In the genomic region with DNA sequence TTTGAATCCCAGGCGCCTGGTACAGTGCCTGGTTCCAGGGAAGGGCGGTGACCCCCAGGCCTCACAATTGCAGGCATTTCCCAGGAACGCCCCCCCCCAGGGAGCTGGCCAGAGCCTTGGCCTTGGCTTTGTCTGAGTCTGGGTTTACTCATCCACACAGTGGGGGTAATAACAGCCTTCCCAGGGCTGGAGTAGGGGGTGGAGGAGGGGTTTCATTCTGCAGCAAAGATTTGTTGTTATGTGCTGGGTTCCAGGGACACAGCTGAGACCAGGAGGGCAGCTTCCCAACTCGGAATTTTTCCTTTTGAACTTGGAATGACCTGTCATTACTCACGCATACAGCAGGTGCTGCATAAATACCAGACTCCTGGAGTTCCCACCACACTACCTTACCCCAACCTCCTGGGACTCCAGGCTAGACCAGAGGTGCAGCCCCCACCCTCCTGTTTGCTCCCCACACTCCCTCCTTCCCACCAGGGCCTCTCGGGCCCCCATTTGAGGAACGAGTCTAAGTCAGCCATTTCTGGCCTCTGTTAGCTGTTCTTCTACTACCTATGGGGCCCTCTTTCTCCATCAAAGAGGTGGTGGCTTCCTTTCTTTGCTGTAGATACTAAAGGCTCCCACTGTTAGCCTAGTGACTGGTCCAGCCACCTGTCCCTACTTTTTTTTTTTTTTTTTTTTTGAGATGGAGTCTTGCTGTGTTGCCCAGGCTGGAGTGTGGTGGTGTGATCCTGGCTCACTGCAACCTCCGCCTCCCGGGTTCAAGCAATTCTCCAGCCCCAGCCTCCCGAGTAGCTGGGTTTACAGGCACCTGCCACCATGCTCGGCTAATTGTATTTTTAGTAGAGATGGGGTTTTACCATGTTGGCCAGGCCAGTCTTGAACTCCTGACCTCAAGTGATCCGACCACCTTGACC, we compare ENCODE assay signal across 9 cellular contexts. TPM values are rescaled to one million over a fixed set of nuclear protein-coding genes. Genes with fewer than 3 reads are reported as not detected.
A peak's percentile ranks its signal among the peaks of the same experiment; 100 is the strongest.
DNase-seq lines count a peak whose midpoint lies in the region; ATAC-seq, FAIRE-seq and TF ChIP-seq lines count a peak whose summit lies in the region.
"Had no signal": no experiment of that assay in that cellular context is flagged by ENCODE, and none has a peak within 500 bp of the region (broad histone marks: within the 10 kb centered on the region; RNA-seq: fewer than 3 reads in every experiment).

No MANE protein-coding gene starts in this region.

- H3K9me3 ChIP-seq in HepG2 (ENCODE audit: low read length) (no peaks in the 10 kb centered on the region), right lobe of liver (no peaks in the 10 kb centered on the region), left lung (no peaks in the 10 kb centered on the region), aorta (ENCODE audit: control insufficient read depth, low read length) (no peaks in the 10 kb centered on the region)

- no peak for TF ChIP-seq RAD21 in HepG2 (CRISPR knock-in tag; IDR thresholded peaks at IDR 0.05)

- no peak overlapping the region for H3K9ac ChIP-seq in HepG2 (ENCODE audit: insufficient read depth, low read depth, low read length)

- CTCF ChIA-PET in HepG2 (lab: Yijun Ruan, JAX; ENCODE audit: low intra/inter-chr PET ratio, low total read pairs) = no interaction called here

- in situ Hi-C loops in HepG2 (cut with HindIII; ENCODE audit: extremely low pct_ligation_motif_present, low pct_unique_long_range_greater_than_20kb) = no loop called here

- 33% methylated on average over 9 of the region's 12 CpGs for WGBS in HepG2 (ENCODE audit: low lambda C conversion rate)
- WGBS in right lobe of liver (ENCODE audit: insufficient coverage, low coverage, low lambda C conversion rate, missing lambda C conversion rate) = 66% methylated on average over 3 of the region's 12 CpGs
- WGBS in aorta, 2 donors = 29 to 32% methylated on average over 12 of the region's 12 CpGs

- no peaks in the 10 kb centered on the region for H4K20me1 ChIP-seq in HepG2 (ENCODE audit: insufficient read depth, low read length)

- H3K4me3 ChIP-seq in HepG2 (replicated peaks in 1 of 3; ENCODE audit: insufficient read depth in 1 of 3, low read depth in 2 of 3, low read length in 3 of 3) = no peak overlapping the region
- H3K4me3 ChIP-seq in right lobe of liver = no peak overlapping the region
- no peak overlapping the region for H3K4me3 ChIP-seq in left lung
- no peak overlapping the region for H3K4me3 ChIP-seq in aorta (ENCODE audit: low read length in 2 of 2)

- no peak for FAIRE-seq in HepG2 (lab: Jason Lieb, UNC)

- no peaks in the 10 kb centered on the region for H3K79me2 ChIP-seq in HepG2 (ENCODE audit: insufficient read depth, low read length)

- no peak for TF ChIP-seq EP300 in HepG2 (IDR thresholded peaks at IDR 0.05; ENCODE audit: low read depth in 2 of 2, low read length in 2 of 2)
- no peak for TF ChIP-seq EP300 in HepG2 (CRISPR knock-in tag; IDR thresholded peaks at IDR 0.05; ENCODE audit: borderline replicate concordance)

- ATAC-seq in HepG2 (no peak), right lobe of liver (no peak), left lung (peak; percentile 30), aorta (ENCODE audit: low FRiP score) (peak; percentile 74), GM18502 (IDR thresholded peaks at IDR 0.05; ENCODE audit: poor library complexity, unreplicated experiment) (no peak)

- TF ChIP-seq POLR2A in HepG2 (IDR thresholded peaks at IDR 0.05; ENCODE audit: insufficient read depth in 1 of 2, low read depth in 2 of 2, low read length in 2 of 2) = no peak
- no peak for TF ChIP-seq POLR2A in right lobe of liver (IDR thresholded peaks at IDR 0.05)

- no peak overlapping the region for H2AFZ ChIP-seq in HepG2 (ENCODE audit: low read length)

- no TSS peak for BruUV-seq in HepG2 (replicated peaks; lab: Mats Ljungman, UMichigan)

- no peak for DNase-seq in HepG2 (ENCODE audit: low spot score)
- no peak for DNase-seq in right lobe of liver
- peak; percentile 95 for DNase-seq in astrocyte of the hippocampus (ENCODE audit: low read depth, low spot score)
- no peak for DNase-seq in left lung
- DNase-seq in aorta = peak; percentile 90 to 92
- DNase-seq in GM19240 (ENCODE audit: insufficient read length, low spot score) = no peak
- no peak for DNase-seq in DMS153 (lab: John Stamatoyannopoulos, UW)
- DNase-seq: foreskin melanocyte had no signal

- H3K36me3 ChIP-seq in HepG2 (replicated peaks in 1 of 2; ENCODE audit: control insufficient read depth in 1 of 2, insufficient read depth in 2 of 2, low read length in 2 of 2) = no peaks in the 10 kb centered on the region
- no peaks in the 10 kb centered on the region for H3K36me3 ChIP-seq in right lobe of liver
- H3K36me3 ChIP-seq in left lung = no peaks in the 10 kb centered on the region
- no peaks in the 10 kb centered on the region for H3K36me3 ChIP-seq in aorta (ENCODE audit: control insufficient read depth in 1 of 2, insufficient read depth in 2 of 2, low read length in 1 of 2)

- H3K4me1 ChIP-seq in HepG2 (ENCODE audit: insufficient read depth, low read length) (peaks cover 28% of the 10 kb centered on the region), right lobe of liver (peaks cover 0 to 15% (median 0%) of the 10 kb centered on the region in 4 donors), left lung (peaks cover 0 to 30% of the 10 kb centered on the region in 2 donors), aorta (ENCODE audit: control insufficient read depth in 1 of 2, insufficient read depth in 2 of 2, low read length in 2 of 2) (no peaks in the 10 kb centered on the region)

- H3K27ac ChIP-seq in HepG2 (ENCODE audit: extremely low read length, insufficient read depth, low read length) (no peak overlapping the region), right lobe of liver (no peak overlapping the region), left lung (peak overlapping the region in 1 of 2 donors; percentile 7), aorta (ENCODE audit: low read depth in 1 of 2, low read length in 2 of 2) (peak overlapping the region in 1 of 2 donors; percentile 72)

- intact Hi-C loops in HepG2 (cut with micrococcal nuclease; ENCODE audit: unreplicated experiment) = no loop called here
- intact Hi-C loops in right lobe of liver (cut with DNase I) = no loop called here
- intact Hi-C loops in left lung (cut with DNase I) = no loop called here
- intact Hi-C loops in aorta (cut with DNase I) = loop anchor here in 1 of 2 donors (2.0 kb wide), 1 partner anchor 19 kb away; no protein-coding TSS in a partner anchor

- peaks cover 0 to 7% of the 10 kb centered on the region in 2 experiments; a peak in 2 of 5 replicates for H3K27me3 ChIP-seq in HepG2 (ENCODE audit: control insufficient read depth in 1 of 2, insufficient read depth in 2 of 2, low read length in 2 of 2)
- H3K27me3 ChIP-seq in right lobe of liver = no peaks in the 10 kb centered on the region
- peaks cover 0 to 42% of the 10 kb centered on the region in 2 donors for H3K27me3 ChIP-seq in left lung
- H3K27me3 ChIP-seq in aorta (ENCODE audit: control insufficient read depth in 1 of 2, insufficient read depth in 2 of 2, low read length in 1 of 2) = no peaks in the 10 kb centered on the region

- no peak for TF ChIP-seq CTCF in HepG2 (CRISPR knock-in tag; IDR thresholded peaks at IDR 0.05)
- TF ChIP-seq CTCF in right lobe of liver (IDR thresholded peaks at IDR 0.05) = no peak
- TF ChIP-seq CTCF in left lung (IDR thresholded peaks at IDR 0.05) = no peak

- POLR2A ChIA-PET in HepG2 (lab: Yijun Ruan, JAX) = interaction anchor here (0.7 kb wide), 2 partner anchors 19 to 30 kb away, joined by 3 read pairs; partner anchors contain the start of gene NFILZ

- H3K4me2 ChIP-seq in HepG2 (ENCODE audit: low read depth, low read length) = no peak overlapping the region

RNA-seq across cellular contexts. Expression of gene ADAMTS10, which starts 1.6 kb away (rescaled TPM):
- total RNA-seq in HepG2 (2016; rRNA removed; fragmentation: Illumina TruSeq; extraction: Trizol) = 0.49 TPM in 1 of 2 replicates, not detected in the other
- not detected in 2 replicates for total RNA-seq in HepG2 (2016; cell fraction: cytosol; rRNA removed; fragmentation: Illumina TruSeq; extraction: Trizol; ENCODE audit: low read depth)
- 0.24 TPM in 1 of 2 replicates, not detected in the other for total RNA-seq in HepG2 (2016; cell fraction: insoluble cytoplasmic fraction; rRNA removed; fragmentation: Illumina TruSeq; extraction: Trizol)
- total RNA-seq in HepG2 (2016; cell fraction: membrane; rRNA removed; fragmentation: Illumina TruSeq; extraction: Trizol) = not detected in 2 replicates
- total RNA-seq in HepG2 (2016; cell fraction: nucleus; rRNA removed; fragmentation: Illumina TruSeq; extraction: Trizol) = 1.2 TPM in 1 of 2 replicates, not detected in the other
- polyA plus RNA-seq in HepG2 (2011; rRNA removed) = 1.7 and 3.0 TPM in 2 replicates
- 0.46 and 0.68 TPM in 2 replicates for polyA plus RNA-seq in HepG2 (2011; cell fraction: cytosol; rRNA removed)
- 33.0 and 37.3 TPM in 2 replicates for polyA plus RNA-seq in HepG2 (2011; cell fraction: nucleus; rRNA removed)
- 2.1 and 3.0 TPM in 2 replicates for polyA plus RNA-seq in HepG2 (2012)
- not detected in 2 replicates for polyA plus RNA-seq in HepG2 (2016; cell fraction: cytosol; fragmentation: Illumina TruSeq; extraction: Trizol; ENCODE audit: low read depth)
- polyA plus RNA-seq in HepG2 (2016; cell fraction: insoluble cytoplasmic fraction; fragmentation: Illumina TruSeq; extraction: Trizol; ENCODE audit: low read depth) = not detected in 2 replicates
- not detected in 2 replicates for polyA plus RNA-seq in HepG2 (2016; cell fraction: membrane; fragmentation: Illumina TruSeq; extraction: Trizol; ENCODE audit: low read depth)
- 0.67 and 1.2 TPM in 2 replicates for polyA plus RNA-seq in HepG2 (2016; cell fraction: nucleus; fragmentation: Illumina TruSeq; extraction: Trizol; ENCODE audit: insufficient read depth, low read depth)
- 1.9 and 2.8 TPM in 2 replicates for polyA minus RNA-seq in HepG2 (2011; rRNA and poly(A)+ RNA removed; ENCODE audit: low replicate concordance)
- 0.79 TPM in 1 of 2 replicates, not detected in the other for polyA minus RNA-seq in HepG2 (2011; cell fraction: cytosol; rRNA and poly(A)+ RNA removed)
- polyA minus RNA-seq in HepG2 (2011; cell fraction: nucleus; rRNA and poly(A)+ RNA removed) = 7.1 and 8.1 TPM in 2 replicates
- 10 to 100 TPM in 3 of 6 experiments, 1 to 10 TPM in 3; 5.0 to 12.2 (median 9.3) TPM for total RNA-seq in right lobe of liver
- 10 to 100 TPM; 18.5 to 23.9 TPM for total RNA-seq in left lung
- 100 to 1,000 TPM in 1 of 2 donors, 10 to 100 TPM in 1; 58.1 to 188 TPM for total RNA-seq in aorta
- polyA plus RNA-seq in aorta = 100 to 1,000 TPM in 1 of 2 donors, 10 to 100 TPM in 1; 18.8 to 264 TPM

RNA-seq across cellular contexts. Expression of gene NFILZ, which starts 18.3 kb away (rescaled TPM):
- not detected in 2 replicates for total RNA-seq in HepG2 (2016; rRNA removed; fragmentation: Illumina TruSeq; extraction: Trizol)
- not detected in 2 replicates for total RNA-seq in HepG2 (2016; cell fraction: cytosol; rRNA removed; fragmentation: Illumina TruSeq; extraction: Trizol; ENCODE audit: low read depth)
- not detected in 2 replicates for total RNA-seq in HepG2 (2016; cell fraction: insoluble cytoplasmic fraction; rRNA removed; fragmentation: Illumina TruSeq; extraction: Trizol)
- not detected in 2 replicates for total RNA-seq in HepG2 (2016; cell fraction: membrane; rRNA removed; fragmentation: Illumina TruSeq; extraction: Trizol)
- not detected in 2 replicates for total RNA-seq in HepG2 (2016; cell fraction: nucleus; rRNA removed; fragmentation: Illumina TruSeq; extraction: Trizol)
- not detected in 2 replicates for polyA plus RNA-seq in HepG2 (2011; rRNA removed)
- not detected in 2 replicates for polyA plus RNA-seq in HepG2 (2011; cell fraction: cytosol; rRNA removed)
- polyA plus RNA-seq in HepG2 (2011; cell fraction: nucleus; rRNA removed) = not detected in 2 replicates
- not detected in 2 replicates for polyA plus RNA-seq in HepG2 (2012)
- not detected in 2 replicates for polyA plus RNA-seq in HepG2 (2016; cell fraction: cytosol; fragmentation: Illumina TruSeq; extraction: Trizol; ENCODE audit: low read depth)
- polyA plus RNA-seq in HepG2 (2016; cell fraction: insoluble cytoplasmic fraction; fragmentation: Illumina TruSeq; extraction: Trizol; ENCODE audit: low read depth) = not detected in 2 replicates
- not detected in 2 replicates for polyA plus RNA-seq in HepG2 (2016; cell fraction: membrane; fragmentation: Illumina TruSeq; extraction: Trizol; ENCODE audit: low read depth)
- polyA plus RNA-seq in HepG2 (2016; cell fraction: nucleus; fragmentation: Illumina TruSeq; extraction: Trizol; ENCODE audit: insufficient read depth, low read depth) = not detected in 2 replicates
- not detected in 2 replicates for polyA minus RNA-seq in HepG2 (2011; rRNA and poly(A)+ RNA removed; ENCODE audit: low replicate concordance)
- polyA minus RNA-seq in HepG2 (2011; cell fraction: cytosol; rRNA and poly(A)+ RNA removed) = not detected in 2 replicates
- not detected in 2 replicates for polyA minus RNA-seq in HepG2 (2011; cell fraction: nucleus; rRNA and poly(A)+ RNA removed)
- not detected for total RNA-seq in right lobe of liver
- not detected for total RNA-seq in left lung
- total RNA-seq in aorta = not detected
- not detected for polyA plus RNA-seq in aorta

RNA-seq across cellular contexts. Expression of gene MYO1F, which starts 34.9 kb away (rescaled TPM):
- total RNA-seq in HepG2 (2016; rRNA removed; fragmentation: Illumina TruSeq; extraction: Trizol) (0.09 and 0.13 TPM in 2 replicates), right lobe of liver (10 to 100 TPM in 4 of 6 experiments, 1 to 10 TPM in 2; 7.9 to 21.5 (median 10.2) TPM), left lung (100 to 1,000 TPM in 1 of 2 donors, 10 to 100 TPM in 1; 42.6 to 161 TPM), aorta (10 to 100 TPM; 30.3 to 63.8 TPM)
- total RNA-seq in HepG2 (2016; cell fraction: cytosol; rRNA removed; fragmentation: Illumina TruSeq; extraction: Trizol; ENCODE audit: low read depth) = 0.20 and 0.26 TPM in 2 replicates
- 0.11 and 0.16 TPM in 2 replicates for total RNA-seq in HepG2 (2016; cell fraction: insoluble cytoplasmic fraction; rRNA removed; fragmentation: Illumina TruSeq; extraction: Trizol)
- 0.21 and 0.80 TPM in 2 replicates for total RNA-seq in HepG2 (2016; cell fraction: membrane; rRNA removed; fragmentation: Illumina TruSeq; extraction: Trizol)
- total RNA-seq in HepG2 (2016; cell fraction: nucleus; rRNA removed; fragmentation: Illumina TruSeq; extraction: Trizol) = not detected in 2 replicates
- polyA plus RNA-seq in HepG2 (2011; rRNA removed) (0.13 and 0.34 TPM in 2 replicates), aorta (10 to 100 TPM in 1 of 2 donors, 1 to 10 TPM in 1; 2.1 to 10.0 TPM)
- 0.13 and 0.30 TPM in 2 replicates for polyA plus RNA-seq in HepG2 (2011; cell fraction: cytosol; rRNA removed)
- polyA plus RNA-seq in HepG2 (2011; cell fraction: nucleus; rRNA removed) = 0.40 and 0.64 TPM in 2 replicates
- 0.42 and 1.5 TPM in 2 replicates for polyA plus RNA-seq in HepG2 (2012)
- polyA plus RNA-seq in HepG2 (2016; cell fraction: cytosol; fragmentation: Illumina TruSeq; extraction: Trizol; ENCODE audit: low read depth) = 0.25 and 0.37 TPM in 2 replicates
- 0.16 TPM in 1 of 2 replicates, not detected in the other for polyA plus RNA-seq in HepG2 (2016; cell fraction: insoluble cytoplasmic fraction; fragmentation: Illumina TruSeq; extraction: Trizol; ENCODE audit: low read depth)
- polyA plus RNA-seq in HepG2 (2016; cell fraction: membrane; fragmentation: Illumina TruSeq; extraction: Trizol; ENCODE audit: low read depth) = 0.32 and 0.36 TPM in 2 replicates
- 0.17 and 0.21 TPM in 2 replicates for polyA plus RNA-seq in HepG2 (2016; cell fraction: nucleus; fragmentation: Illumina TruSeq; extraction: Trizol; ENCODE audit: insufficient read depth, low read depth)
- 0.42 and 0.63 TPM in 2 replicates for polyA minus RNA-seq in HepG2 (2011; rRNA and poly(A)+ RNA removed; ENCODE audit: low replicate concordance)
- not detected in 2 replicates for polyA minus RNA-seq in HepG2 (2011; cell fraction: cytosol; rRNA and poly(A)+ RNA removed)
- polyA minus RNA-seq in HepG2 (2011; cell fraction: nucleus; rRNA and poly(A)+ RNA removed) = not detected in 2 replicates

Comparison
In these comparisons a context has a peak if more than half of its experiments do, and no peak if none do; other contexts are left out.
1. RNA of gene MYO1F, which starts 34.9 kb away (total RNA-seq): 42.6 to 161 TPM in left lung, 30.3 to 63.8 TPM in aorta and 7.9 to 21.5 TPM in right lobe of liver; 0.09 to 0.80 TPM in HepG2; every median in the first group is over 4 times any median in the second.
2. ATAC-seq: peak in left lung (single experiment) and aorta (single experiment); none in HepG2 (single experiment), right lobe of liver (0 of 4) and GM18502 (single experiment).
3. DNase-seq: peak in astrocyte of the hippocampus (single experiment) and aorta (2 of 2); none in HepG2 (single experiment), right lobe of liver (0 of 3), left lung (0 of 2), GM19240 (single experiment) and DMS153 (single experiment).